Comparison of ENCODE assay signal across 31 cellular contexts in genomic region chr9:131784882-131785281, GRCh38.
"Had no signal": no experiment of that assay in that cellular context is flagged by ENCODE, and none has a peak within 500 bp of the region (broad histone marks: within the 10 kb centered on the region; RNA-seq: fewer than 3 reads in every experiment).

No MANE protein-coding gene starts in this region.

- DNase-seq: Karpas-422, Kasumi-1, MG63, MM.1S, MV-4-11, NCI-H1048, NCI-H1092, NCI-H1092 treated with DMSO at 0.1 percent for 48 hours, NCI-H1105, NCI-H1105 treated with DMSO at 0.1 percent for 48 hours, NCI-H1417 treated with DMSO at 0.1 percent for 48 hours, NCI-H1436, NCI-H1436 treated with DMSO at 0.1 percent for 48 hours, NCI-H1694, NCI-H1694 treated with DMSO at 0.1 percent for 48 hours, NCI-H187, NCI-H187 treated with DMSO at 0.1 percent for 48 hours, NCI-H1930, NCI-H2029, NCI-H2029 treated with DMSO at 0.1 percent for 48 hours, NCI-H2081, NCI-H2081 treated with DMSO at 0.1 percent for 48 hours, NCI-H2107, NCI-H2171, NCI-H2171 treated with DMSO at 0.1 percent for 48 hours, NCI-H2227 treated with DMSO at 0.1 percent for 48 hours, NCI-H226, NCI-H446, NCI-H446 treated with DMSO at 0.1 percent for 48 hours, NCI-H510A had no signal

- H3K27ac ChIP-seq: KMS-11 had no signal

- H3K4me3 ChIP-seq: MG63 had no signal

- H3K36me3 ChIP-seq: MG63 had no signal

- H3K9me3 ChIP-seq: MG63 had no signal

- H3K4me2 ChIP-seq: KMS-11 had no signal

- H3K9ac ChIP-seq: KMS-11 had no signal
